12 cellular contexts compared by ENCODE assay signal in genomic region chr10:88598060-88598459, GRCh38. TPM values are rescaled to one million over a fixed set of nuclear protein-coding genes. Genes with fewer than 3 reads are reported as not detected.
DNase-seq lines count a peak whose midpoint lies in the region; ATAC-seq and TF ChIP-seq lines count a peak whose summit lies in the region.
"Had no signal": no experiment of that assay in that cellular context is flagged by ENCODE, and none has a peak within 500 bp of the region (broad histone marks: within the 10 kb centered on the region; RNA-seq: fewer than 3 reads in every experiment).

No MANE protein-coding gene starts in this region.

- DNase-seq in GM10248 (ENCODE audit: extremely low spot score), result peak; percentile 31
- DNase-seq in NAMALWA (ENCODE audit: low spot score), result peak; percentile 22
- no peak for DNase-seq in NCI-H2171 (lab: John Stamatoyannopoulos, UW)
- DNase-seq in NCI-H2081 treated with DMSO at 0.1 percent for 48 hours (lab: John Stamatoyannopoulos, UW), result no peak
- DNase-seq in osteocyte (ENCODE audit: extremely low spot score, unreplicated experiment), result no peak
- no peak for DNase-seq in HK-2 (ENCODE audit: unreplicated experiment)
- DNase-seq: activated effector memory CD4-positive, alpha-beta T cell treated with anti-CD3 and anti-CD28 coated beads, Interleukin-2, amount 50 U/mL, for 16 hours; stimulated activated CD8-positive, alpha-beta memory T cell treated with anti-CD3 and anti-CD28 coated beads, Interleukin-4, amount 100 ng/mL, for 48 hours had no signal

- H3K9me3 Mint-ChIP-seq in osteocyte (ENCODE audit: unreplicated experiment), result no peaks in the 10 kb centered on the region

- ATAC-seq in GM19372 (IDR thresholded peaks at IDR 0.05; ENCODE audit: low read depth, unreplicated experiment) (peak; percentile 82), HG02943 (IDR thresholded peaks at IDR 0.05; ENCODE audit: low read depth, unreplicated experiment) (peak; percentile 91)

- H3K4me3 Mint-ChIP-seq in osteocyte (ENCODE audit: unreplicated experiment), result no peak overlapping the region

- POLR2A ChIA-PET in GM10248 (lab: Yijun Ruan, JAX), result no interaction called here

- CTCF ChIA-PET in GM10248 (lab: Yijun Ruan, JAX), result interaction anchor here (1.6 to 2.3 kb wide), 3 partner anchors 9 to 238 kb away, joined by 5 to 12 read pairs (median 5); partner anchors contain the start of gene RNLS

- TF ChIP-seq CTCF in GM10248 (IDR thresholded peaks at IDR 0.05; ENCODE audit: control extremely low read depth, extremely low read depth, low read depth, missing control alignments) (no peak), osteocyte (IDR thresholded peaks at IDR 0.05) (no peak)

- no peaks in the 10 kb centered on the region for H3K4me1 Mint-ChIP-seq in osteocyte (ENCODE audit: unreplicated experiment)

- H3K27me3 Mint-ChIP-seq in osteocyte (ENCODE audit: unreplicated experiment), result no peaks in the 10 kb centered on the region

- no peaks in the 10 kb centered on the region for H3K36me3 Mint-ChIP-seq in osteocyte (ENCODE audit: unreplicated experiment)

- no peak overlapping the region for H3K27ac Mint-ChIP-seq in osteocyte (ENCODE audit: unreplicated experiment)

RNA-seq across cellular contexts. Expression of gene LIPJ, which starts 11.5 kb away (rescaled TPM):
- not detected in 2 replicates for total RNA-seq in osteocyte
- total RNA-seq: dermis microvascular lymphatic vessel endothelial cell, pulmonary artery endothelial cell had no signal

RNA-seq across cellular contexts. Expression of gene RNLS, which starts 14.9 kb away (rescaled TPM):
- 1.7 and 3.9 TPM in 2 replicates for total RNA-seq in osteocyte

Comparison
In these comparisons a context has a peak if more than half of its experiments do, and no peak if none do; other contexts are left out.
1. DNase-seq: peak in GM10248 (single experiment) and NAMALWA (single experiment); none in NCI-H2171 (single experiment), NCI-H2081 treated with DMSO at 0.1 percent for 48 hours (single experiment), osteocyte (single experiment) and HK-2 (single experiment).